43 cellular contexts compared by ENCODE assay signal in genomic region chr12:10015450-10015849, GRCh38. TPM values are rescaled to one million over a fixed set of nuclear protein-coding genes. Genes with fewer than 3 reads are reported as not detected.
"Had no signal": no experiment of that assay in that cellular context is flagged by ENCODE, and none has a peak within 500 bp of the region (broad histone marks: within the 10 kb centered on the region; RNA-seq: fewer than 3 reads in every experiment).

No MANE protein-coding gene starts in this region.

- DNase-seq: activated effector memory CD4-positive, alpha-beta T cell treated with anti-CD3 and anti-CD28 coated beads, Interleukin-2, amount 50 U/mL, for 16 hours; activated effector memory CD4-positive, alpha-beta T cell treated with Interleukin-2 at 50 U/mL for 16 hours; activated gamma-delta T cell; activated gamma-delta T cell treated with Interleukin-2 at 50 U/mL for 16 hours; activated naive CD4-positive, alpha-beta T cell; activated naive CD4-positive, alpha-beta T cell treated with anti-CD3 and anti-CD28 coated beads, Interleukin-2, amount 10 ng/mL, durations not matched to agents 7 days and 5 days; activated naive CD4-positive, alpha-beta T cell treated with anti-CD3 and anti-CD28 coated beads, Interleukin-2, amount 50 U/mL, for 16 hours; activated naive CD4-positive, alpha-beta T cell treated with Interleukin-2 at 50 U/mL for 16 hours; activated naive CD8-positive, alpha-beta T cell treated with anti-CD3 and anti-CD28 coated beads for 36 hours; activated naive CD8-positive, alpha-beta T cell treated with anti-CD3 and anti-CD28 coated beads, Interleukin-2, amount 10 ng/mL, durations not matched to agents 7 days and 5 days; activated naive CD8-positive, alpha-beta T cell treated with anti-CD3 and anti-CD28 coated beads, Interleukin-2, amount 50 U/mL, for 24 hours; activated T-cell treated with anti-CD3 and anti-CD28 coated beads for 4 hours; activated T-cell treated with anti-CD3 and anti-CD28 coated beads, Interleukin-2, amount 50 U/mL, for 1 hour; activated T-cell treated with anti-CD3 and anti-CD28 coated beads, Interleukin-2, amount 50 U/mL, for 24 hours; activated T-cell treated with anti-CD3 and anti-CD28 coated beads, Interleukin-2, amount 50 U/mL, for 4 hours; activated T-cell treated with anti-CD3 and anti-CD28 coated beads, Interleukin-2, amount 50 U/mL, for 48 hours; activated T-cell treated with anti-CD3 and anti-CD28 coated beads, Interleukin-2, amount 50 U/mL, for 72 hours; adrenal gland; amniotic stem cell; amygdala; anterior cingulate cortex; aorta; body of pancreas; brain microvascular endothelial cell; caudate nucleus; central memory CD4-positive, alpha-beta T cell; cerebellar nuclear complex had no signal

- H3K9me3 Mint-ChIP-seq: activated naive CD4-positive, alpha-beta T cell treated with anti-CD3 and anti-CD28 coated beads, Interleukin-2, amount 10 ng/mL, durations not matched to agents 7 days and 5 days; activated naive CD4-positive, alpha-beta T cell treated with anti-CD3 and anti-CD28 coated beads, Interleukin-2, amount 50 U/mL, for 24 hours; activated naive CD4-positive, alpha-beta T cell treated with anti-CD3 and anti-CD28 coated beads, Interleukin-2, amount 50 U/mL, for 72 hours; activated naive CD8-positive, alpha-beta T cell treated with anti-CD3 and anti-CD28 coated beads for 36 hours; activated naive CD8-positive, alpha-beta T cell treated with anti-CD3 and anti-CD28 coated beads, Interleukin-2, amount 10 ng/mL, durations not matched to agents 7 days and 5 days; activated naive CD8-positive, alpha-beta T cell treated with anti-CD3 and anti-CD28 coated beads, Interleukin-2, amount 50 U/mL, for 24 hours; activated T-cell treated with anti-CD3 and anti-CD28 coated beads, Interleukin-2, amount 50 U/mL, for 24 hours; activated T-cell treated with anti-CD3 and anti-CD28 coated beads, Interleukin-2, amount 50 U/mL, for 4 hours; activated T-cell treated with anti-CD3 and anti-CD28 coated beads, Interleukin-2, amount 50 U/mL, for 72 hours; activated T-helper 1 cell treated with anti-CD3 and anti-CD28 coated beads, Interleukin-12 subunit alpha, Interleukin-12 subunit beta, Interleukin-2, Interleukin-4 antibody, amounts not matched to agents 30 ng/mL and 10 ng/mL and 1 ng/mL, durations not matched to agents 14 hours and 24 hours and 36 hours; activated T-helper 17 cell treated with anti-CD3 and anti-CD28 coated beads, Interleukin-2, amount 50 U/mL, for 72 hours; activated T-helper 2 cell treated with anti-CD3 and anti-CD28 coated beads, Interferon-gamma antibody, Interleukin-2, Interleukin-4, amounts not matched to agents 10 μg/mL and 5 μg/mL and 100 μg/mL, durations not matched to agents 14 hours and 24 hours and 36 hours; brain; central memory CD8-positive, alpha-beta T cell had no signal

- H3K27me3 Mint-ChIP-seq: activated naive CD4-positive, alpha-beta T cell treated with anti-CD3 and anti-CD28 coated beads, Interleukin-2, amount 50 U/mL, for 24 hours; brain had no signal

- H3K36me3 Mint-ChIP-seq: activated naive CD4-positive, alpha-beta T cell treated with anti-CD3 and anti-CD28 coated beads, Interleukin-2, amount 10 ng/mL, durations not matched to agents 7 days and 5 days; activated naive CD4-positive, alpha-beta T cell treated with anti-CD3 and anti-CD28 coated beads, Interleukin-2, amount 50 U/mL, for 24 hours; activated naive CD4-positive, alpha-beta T cell treated with anti-CD3 and anti-CD28 coated beads, Interleukin-2, amount 50 U/mL, for 72 hours; activated naive CD8-positive, alpha-beta T cell; activated naive CD8-positive, alpha-beta T cell treated with anti-CD3 and anti-CD28 coated beads for 36 hours; activated naive CD8-positive, alpha-beta T cell treated with anti-CD3 and anti-CD28 coated beads, Interleukin-2, amount 10 ng/mL, durations not matched to agents 7 days and 5 days; brain had no signal

- ATAC-seq: activated naive CD4-positive, alpha-beta T cell treated with anti-CD3 and anti-CD28 coated beads, Interleukin-2, amount 50 U/mL, for 72 hours; activated naive CD8-positive, alpha-beta T cell treated with anti-CD3 and anti-CD28 coated beads, Interleukin-2, amount 50 U/mL, for 24 hours; activated T-cell treated with anti-CD3 and anti-CD28 coated beads, Interleukin-2, amount 50 U/mL, for 4 hours; activated T-cell treated with anti-CD3 and anti-CD28 coated beads, Interleukin-2, amount 50 U/mL, for 72 hours; activated T-helper 17 cell treated with anti-CD3 and anti-CD28 coated beads, Interleukin-2, amount 50 U/mL, for 72 hours; body of pancreas had no signal

- H3K4me1 ChIP-seq: adrenal gland, ascending aorta, body of pancreas, breast epithelium had no signal

- H3K4me3 ChIP-seq: adrenal gland, ascending aorta, body of pancreas, breast epithelium, cardiac muscle cell had no signal

- H3K27ac ChIP-seq: adrenal gland, ascending aorta, body of pancreas, brain microvascular endothelial cell, breast epithelium, cardiac muscle cell had no signal

- H3K9me3 ChIP-seq: adrenal gland, ascending aorta, body of pancreas, breast epithelium had no signal

- H3K27me3 ChIP-seq: adrenal gland, ascending aorta, body of pancreas, brain microvascular endothelial cell, cardiac muscle cell had no signal

- H3K4me1 Mint-ChIP-seq: activated naive CD4-positive, alpha-beta T cell treated with anti-CD3 and anti-CD28 coated beads, Interleukin-2, amount 10 ng/mL, durations not matched to agents 7 days and 5 days; activated naive CD4-positive, alpha-beta T cell treated with anti-CD3 and anti-CD28 coated beads, Interleukin-2, amount 50 U/mL, for 24 hours; activated naive CD8-positive, alpha-beta T cell treated with anti-CD3 and anti-CD28 coated beads for 36 hours; activated naive CD8-positive, alpha-beta T cell treated with anti-CD3 and anti-CD28 coated beads, Interleukin-2, amount 10 ng/mL, durations not matched to agents 7 days and 5 days; activated naive CD8-positive, alpha-beta T cell treated with anti-CD3 and anti-CD28 coated beads, Interleukin-2, amount 50 U/mL, for 24 hours; activated T-helper 17 cell treated with anti-CD3 and anti-CD28 coated beads, Interleukin-2, amount 50 U/mL, for 72 hours; central memory CD8-positive, alpha-beta T cell had no signal

- H3K36me3 ChIP-seq: adrenal gland, ascending aorta, brain microvascular endothelial cell, breast epithelium, cardiac muscle cell had no signal

- H3K4me3 Mint-ChIP-seq: activated naive CD4-positive, alpha-beta T cell treated with anti-CD3 and anti-CD28 coated beads, Interleukin-2, amount 10 ng/mL, durations not matched to agents 7 days and 5 days; activated naive CD4-positive, alpha-beta T cell treated with anti-CD3 and anti-CD28 coated beads, Interleukin-2, amount 50 U/mL, for 24 hours; activated naive CD8-positive, alpha-beta T cell; activated naive CD8-positive, alpha-beta T cell treated with anti-CD3 and anti-CD28 coated beads for 36 hours; activated naive CD8-positive, alpha-beta T cell treated with anti-CD3 and anti-CD28 coated beads, Interleukin-2, amount 10 ng/mL, durations not matched to agents 7 days and 5 days; activated naive CD8-positive, alpha-beta T cell treated with anti-CD3 and anti-CD28 coated beads, Interleukin-2, amount 50 U/mL, for 24 hours; activated T-cell treated with anti-CD3 and anti-CD28 coated beads, Interleukin-2, amount 50 U/mL, for 24 hours; activated T-cell treated with anti-CD3 and anti-CD28 coated beads, Interleukin-2, amount 50 U/mL, for 4 hours; activated T-cell treated with anti-CD3 and anti-CD28 coated beads, Interleukin-2, amount 50 U/mL, for 72 hours; activated T-helper 1 cell treated with anti-CD3 and anti-CD28 coated beads, Interleukin-12 subunit alpha, Interleukin-12 subunit beta, Interleukin-2, Interleukin-4 antibody, amounts not matched to agents 30 ng/mL and 10 ng/mL and 1 ng/mL, durations not matched to agents 14 hours and 24 hours and 36 hours; activated T-helper 17 cell treated with anti-CD3 and anti-CD28 coated beads, Interleukin-2, amount 50 U/mL, for 72 hours; brain; central memory CD8-positive, alpha-beta T cell had no signal

- H3K27ac Mint-ChIP-seq: activated naive CD4-positive, alpha-beta T cell treated with anti-CD3 and anti-CD28 coated beads, Interleukin-2, amount 10 ng/mL, durations not matched to agents 7 days and 5 days; activated naive CD4-positive, alpha-beta T cell treated with anti-CD3 and anti-CD28 coated beads, Interleukin-2, amount 50 U/mL, for 24 hours; activated naive CD4-positive, alpha-beta T cell treated with anti-CD3 and anti-CD28 coated beads, Interleukin-2, amount 50 U/mL, for 72 hours; activated naive CD8-positive, alpha-beta T cell; activated naive CD8-positive, alpha-beta T cell treated with anti-CD3 and anti-CD28 coated beads for 36 hours; activated naive CD8-positive, alpha-beta T cell treated with anti-CD3 and anti-CD28 coated beads, Interleukin-2, amount 10 ng/mL, durations not matched to agents 7 days and 5 days; activated naive CD8-positive, alpha-beta T cell treated with anti-CD3 and anti-CD28 coated beads, Interleukin-2, amount 50 U/mL, for 24 hours; activated T-cell treated with anti-CD3 and anti-CD28 coated beads, Interleukin-2, amount 50 U/mL, for 24 hours; activated T-cell treated with anti-CD3 and anti-CD28 coated beads, Interleukin-2, amount 50 U/mL, for 72 hours; activated T-helper 1 cell treated with anti-CD3 and anti-CD28 coated beads, Interleukin-12 subunit alpha, Interleukin-12 subunit beta, Interleukin-2, Interleukin-4 antibody, amounts not matched to agents 30 ng/mL and 10 ng/mL and 1 ng/mL, durations not matched to agents 14 hours and 24 hours and 36 hours; activated T-helper 17 cell treated with anti-CD3 and anti-CD28 coated beads, Interleukin-2, amount 50 U/mL, for 72 hours; activated T-helper 2 cell treated with anti-CD3 and anti-CD28 coated beads, Interferon-gamma antibody, Interleukin-2, Interleukin-4, amounts not matched to agents 10 μg/mL and 5 μg/mL and 100 μg/mL, durations not matched to agents 14 hours and 24 hours and 36 hours; brain had no signal

RNA-seq across cellular contexts. Expression of gene CLEC12B, which starts 5.0 kb away (rescaled TPM):
- total RNA-seq: activated naive CD4-positive, alpha-beta T cell treated with anti-CD3 and anti-CD28 coated beads, Interleukin-2, amount 50 U/mL, for 72 hours; activated naive CD8-positive, alpha-beta T cell treated with anti-CD3 and anti-CD28 coated beads for 36 hours; activated T-cell treated with anti-CD3 and anti-CD28 coated beads, Interleukin-2, amount 50 U/mL, for 4 hours; activated T-cell treated with anti-CD3 and anti-CD28 coated beads, Interleukin-2, amount 50 U/mL, for 72 hours; activated T-helper 1 cell treated with anti-CD3 and anti-CD28 coated beads, Interleukin-12 subunit alpha, Interleukin-12 subunit beta, Interleukin-2, Interleukin-4 antibody, amounts not matched to agents 30 ng/mL and 10 ng/mL and 1 ng/mL, durations not matched to agents 14 hours and 24 hours and 36 hours; activated T-helper 17 cell treated with anti-CD3 and anti-CD28 coated beads, Interleukin-2, amount 50 U/mL, for 72 hours; activated T-helper 2 cell treated with anti-CD3 and anti-CD28 coated beads, Interferon-gamma antibody, Interleukin-2, Interleukin-4, amounts not matched to agents 10 μg/mL and 5 μg/mL and 100 μg/mL, durations not matched to agents 14 hours and 24 hours and 36 hours; ascending aorta; astrocyte; body of pancreas; bronchial epithelial cell; cardiac muscle cell; cardiac septum; cerebellum; chondrocyte had no signal

RNA-seq across cellular contexts. Expression of gene CLEC9A, which starts 15.0 kb away (rescaled TPM):
- total RNA-seq: activated naive CD4-positive, alpha-beta T cell treated with anti-CD3 and anti-CD28 coated beads, Interleukin-2, amount 50 U/mL, for 72 hours; activated naive CD8-positive, alpha-beta T cell treated with anti-CD3 and anti-CD28 coated beads for 36 hours; activated naive CD8-positive, alpha-beta T cell treated with anti-CD3 and anti-CD28 coated beads, Interleukin-2, amount 10 ng/mL, durations not matched to agents 7 days and 5 days; activated T-cell treated with anti-CD3 and anti-CD28 coated beads, Interleukin-2, amount 50 U/mL, for 4 hours; activated T-cell treated with anti-CD3 and anti-CD28 coated beads, Interleukin-2, amount 50 U/mL, for 72 hours; activated T-helper 1 cell treated with anti-CD3 and anti-CD28 coated beads, Interleukin-12 subunit alpha, Interleukin-12 subunit beta, Interleukin-2, Interleukin-4 antibody, amounts not matched to agents 30 ng/mL and 10 ng/mL and 1 ng/mL, durations not matched to agents 14 hours and 24 hours and 36 hours; activated T-helper 17 cell treated with anti-CD3 and anti-CD28 coated beads, Interleukin-2, amount 50 U/mL, for 72 hours; activated T-helper 2 cell treated with anti-CD3 and anti-CD28 coated beads, Interferon-gamma antibody, Interleukin-2, Interleukin-4, amounts not matched to agents 10 μg/mL and 5 μg/mL and 100 μg/mL, durations not matched to agents 14 hours and 24 hours and 36 hours; ascending aorta; astrocyte; breast epithelium; bronchial epithelial cell; cardiac muscle cell; cardiac septum; cerebellum; chondrocyte had no signal

RNA-seq across cellular contexts. Expression of gene CLEC1B, which starts 16.5 kb away (rescaled TPM):
- total RNA-seq: activated naive CD4-positive, alpha-beta T cell treated with anti-CD3 and anti-CD28 coated beads, Interleukin-2, amount 50 U/mL, for 72 hours; activated naive CD8-positive, alpha-beta T cell treated with anti-CD3 and anti-CD28 coated beads for 36 hours; activated naive CD8-positive, alpha-beta T cell treated with anti-CD3 and anti-CD28 coated beads, Interleukin-2, amount 10 ng/mL, durations not matched to agents 7 days and 5 days; activated T-cell treated with anti-CD3 and anti-CD28 coated beads, Interleukin-2, amount 50 U/mL, for 4 hours; activated T-cell treated with anti-CD3 and anti-CD28 coated beads, Interleukin-2, amount 50 U/mL, for 72 hours; activated T-helper 1 cell treated with anti-CD3 and anti-CD28 coated beads, Interleukin-12 subunit alpha, Interleukin-12 subunit beta, Interleukin-2, Interleukin-4 antibody, amounts not matched to agents 30 ng/mL and 10 ng/mL and 1 ng/mL, durations not matched to agents 14 hours and 24 hours and 36 hours; activated T-helper 17 cell treated with anti-CD3 and anti-CD28 coated beads, Interleukin-2, amount 50 U/mL, for 72 hours; activated T-helper 2 cell treated with anti-CD3 and anti-CD28 coated beads, Interferon-gamma antibody, Interleukin-2, Interleukin-4, amounts not matched to agents 10 μg/mL and 5 μg/mL and 100 μg/mL, durations not matched to agents 14 hours and 24 hours and 36 hours; aorta; ascending aorta; astrocyte; body of pancreas; breast epithelium; bronchial epithelial cell; cardiac septum; cerebellum; chondrocyte had no signal

RNA-seq across cellular contexts. Expression of gene CLEC12A, which starts 44.2 kb away (rescaled TPM):
- total RNA-seq: activated T-cell treated with anti-CD3 and anti-CD28 coated beads, Interleukin-2, amount 50 U/mL, for 4 hours; activated T-helper 1 cell treated with anti-CD3 and anti-CD28 coated beads, Interleukin-12 subunit alpha, Interleukin-12 subunit beta, Interleukin-2, Interleukin-4 antibody, amounts not matched to agents 30 ng/mL and 10 ng/mL and 1 ng/mL, durations not matched to agents 14 hours and 24 hours and 36 hours; ascending aorta; astrocyte; bronchial epithelial cell; cardiac muscle cell; cerebellum; chondrocyte had no signal
